Comparison of ENCODE assay signal across 14 cellular contexts in genomic region chr2:64581018-64581417, GRCh38. TPM values are rescaled to one million over a fixed set of nuclear protein-coding genes. Genes with fewer than 3 reads are reported as not detected.
DNase-seq lines count a peak whose midpoint lies in the region; ATAC-seq, FAIRE-seq and TF ChIP-seq lines count a peak whose summit lies in the region.
"Had no signal": no experiment of that assay in that cellular context is flagged by ENCODE, and none has a peak within 500 bp of the region (broad histone marks: within the 10 kb centered on the region; RNA-seq: fewer than 3 reads in every experiment).

No MANE protein-coding gene starts in this region.

- no peaks in the 10 kb centered on the region for H3K4me1 ChIP-seq in suprapubic skin
- no peaks in the 10 kb centered on the region for H3K4me1 ChIP-seq in esophagus muscularis mucosa
- H3K4me1 ChIP-seq: A549 had no signal

- H3K27ac Mint-ChIP-seq in activated B cell treated with CpG ODN at 0.5 μM for 24 hours: peak overlapping the region; percentile 59
- peak overlapping the region; percentile 11 for H3K27ac Mint-ChIP-seq in stimulated activated naive B cell treated with anti-CD40 and anti-IgM and Interleukin-4, amounts not matched to agents 10 μg/mL and 1 μg/mL and 100 μg/mL, for 72 hours
- H3K27ac Mint-ChIP-seq: HFFc6 had no signal

- no peak overlapping the region for H3K4me3 Mint-ChIP-seq in activated B cell treated with CpG ODN at 0.5 μM for 24 hours
- no peak overlapping the region for H3K4me3 Mint-ChIP-seq in stimulated activated naive B cell treated with anti-CD40 and anti-IgM and Interleukin-4, amounts not matched to agents 10 μg/mL and 1 μg/mL and 100 μg/mL, for 72 hours
- H3K4me3 Mint-ChIP-seq: CD4-positive, alpha-beta memory T cell; HFFc6 had no signal

- peaks cover 74% of the 10 kb centered on the region for H3K36me3 Mint-ChIP-seq in activated B cell treated with CpG ODN at 0.5 μM for 24 hours (ENCODE audit: low read depth)
- H3K36me3 Mint-ChIP-seq in stimulated activated naive B cell treated with anti-CD40 and anti-IgM and Interleukin-4, amounts not matched to agents 10 μg/mL and 1 μg/mL and 100 μg/mL, for 72 hours: peaks cover 9 to 20% of the 10 kb centered on the region in 2 donors

- peak; percentile 18 for FAIRE-seq in GM18507 (lab: Jason Lieb, UNC)
- FAIRE-seq: A549 had no signal

- H3K9me3 Mint-ChIP-seq in activated B cell treated with CpG ODN at 0.5 μM for 24 hours: no peaks in the 10 kb centered on the region
- no peaks in the 10 kb centered on the region for H3K9me3 Mint-ChIP-seq in stimulated activated naive B cell treated with anti-CD40 and anti-IgM and Interleukin-4, amounts not matched to agents 10 μg/mL and 1 μg/mL and 100 μg/mL, for 72 hours
- H3K9me3 Mint-ChIP-seq: CD4-positive, alpha-beta memory T cell; HFFc6 had no signal

- peaks cover 10% of the 10 kb centered on the region for H3K4me1 Mint-ChIP-seq in activated B cell treated with CpG ODN at 0.5 μM for 24 hours
- peaks cover 0 to 2% of the 10 kb centered on the region in 2 donors for H3K4me1 Mint-ChIP-seq in stimulated activated naive B cell treated with anti-CD40 and anti-IgM and Interleukin-4, amounts not matched to agents 10 μg/mL and 1 μg/mL and 100 μg/mL, for 72 hours

- H3K4me3 ChIP-seq in suprapubic skin (no peak overlapping the region), esophagus muscularis mucosa (no peak overlapping the region)
- H3K4me3 ChIP-seq: A549 had no signal

- ATAC-seq in activated B cell treated with CpG ODN at 0.5 μM for 24 hours (ENCODE audit: low read depth): no peak
- no peak for ATAC-seq in stimulated activated naive B cell treated with anti-CD40 and anti-IgM and Interleukin-4, amounts not matched to agents 10 μg/mL and 1 μg/mL and 100 μg/mL, for 72 hours (replicated peaks)
- ATAC-seq: A549 had no signal

- H3K9me3 ChIP-seq in suprapubic skin (no peaks in the 10 kb centered on the region), esophagus muscularis mucosa (no peaks in the 10 kb centered on the region)
- H3K9me3 ChIP-seq: A549, BE2C had no signal

- no peak for TF ChIP-seq POLR2A in suprapubic skin (IDR thresholded peaks at IDR 0.05)
- no peak for TF ChIP-seq POLR2A in esophagus muscularis mucosa (IDR thresholded peaks at IDR 0.05; ENCODE audit: low read depth)

- CTCF ChIA-PET in activated B cell treated with CpG ODN at 0.5 μM for 24 hours (lab: Charles Lee): no interaction called here

- DNase-seq in GM18507 (ENCODE audit: extremely low spot score, insufficient read length, low read depth) (no peak), NCI-H1930 (lab: John Stamatoyannopoulos, UW) (peak; percentile 6 to 36), activated B cell treated with CpG ODN at 0.5 μM for 24 hours (no peak), suprapubic skin (ENCODE audit: low spot score in 2 of 2) (no peak), esophagus muscularis mucosa (ENCODE audit: extremely low spot score) (no peak)
- no peak for DNase-seq in stimulated activated naive B cell treated with anti-CD40 and anti-IgM and Interleukin-4, amounts not matched to agents 10 μg/mL and 1 μg/mL and 100 μg/mL, for 72 hours
- DNase-seq: BE2C; CD4-positive, alpha-beta memory T cell; DND-41; GF-D8; HCEC 1CT; HFFc6 had no signal

- peaks cover 49% of the 10 kb centered on the region for H3K36me3 ChIP-seq in suprapubic skin
- H3K36me3 ChIP-seq in esophagus muscularis mucosa: peaks cover 11 to 67% (median 32%) of the 10 kb centered on the region in 4 donors
- H3K36me3 ChIP-seq: BE2C had no signal

- 94% methylated on average over 2 of the region's 2 CpGs for WGBS in suprapubic skin
- WGBS in esophagus muscularis mucosa: 97% methylated on average over 2 of the region's 2 CpGs

- TF ChIP-seq EP300 in suprapubic skin (IDR thresholded peaks at IDR 0.05) (no peak), esophagus muscularis mucosa (IDR thresholded peaks at IDR 0.05) (no peak)

- H3K27me3 Mint-ChIP-seq in activated B cell treated with CpG ODN at 0.5 μM for 24 hours: no peaks in the 10 kb centered on the region
- no peaks in the 10 kb centered on the region for H3K27me3 Mint-ChIP-seq in stimulated activated naive B cell treated with anti-CD40 and anti-IgM and Interleukin-4, amounts not matched to agents 10 μg/mL and 1 μg/mL and 100 μg/mL, for 72 hours
- H3K27me3 Mint-ChIP-seq: CD4-positive, alpha-beta memory T cell had no signal

- H3K27me3 ChIP-seq in suprapubic skin: no peaks in the 10 kb centered on the region
- no peaks in the 10 kb centered on the region for H3K27me3 ChIP-seq in esophagus muscularis mucosa
- H3K27me3 ChIP-seq: BE2C had no signal

- TF ChIP-seq CTCF in activated B cell treated with CpG ODN at 0.5 μM for 24 hours (IDR thresholded peaks at IDR 0.05) (no peak), suprapubic skin (IDR thresholded peaks at IDR 0.05) (no peak), esophagus muscularis mucosa (IDR thresholded peaks at IDR 0.05) (no peak)

- POLR2A ChIA-PET in activated B cell treated with CpG ODN at 0.5 μM for 24 hours (lab: Charles Lee): interaction anchor here (0.6 to 2.6 kb wide), 3 partner anchors 10 to 71 kb away, joined by 3 to 12 read pairs (median 6); partner anchors contain the start of gene AFTPH

- H3K27ac ChIP-seq in suprapubic skin: no peak overlapping the region
- no peak overlapping the region for H3K27ac ChIP-seq in esophagus muscularis mucosa (replicated peaks in 1 of 4)
- H3K27ac ChIP-seq: A549, C4-2B had no signal

- intact Hi-C loops in activated B cell treated with CpG ODN at 0.5 μM for 24 hours (cut with micrococcal nuclease) (loop anchor here (10.0 kb wide), 1 partner anchor 994 kb away; no protein-coding TSS in a partner anchor), esophagus muscularis mucosa (cut with DNase I) (loop anchor here (10.0 kb wide), 1 partner anchor 994 kb away; no protein-coding TSS in a partner anchor)

RNA-seq across cellular contexts. Expression of gene AFTPH, which starts 56.9 kb away (rescaled TPM):
- total RNA-seq in activated B cell treated with CpG ODN at 0.5 μM for 24 hours (76.2 and 81.3 TPM in 2 replicates), suprapubic skin (10 to 100 TPM; 49.1 to 64.3 (median 57.1) TPM), esophagus muscularis mucosa (10 to 100 TPM; 27.5 to 36.1 (median 35.7) TPM)

Comparison
In these comparisons a context has a peak if more than half of its experiments do, and no peak if none do; other contexts are left out.
1. DNase-seq: peak in NCI-H1930 (2 of 2); none in GM18507 (single experiment), activated B cell treated with CpG ODN at 0.5 μM for 24 hours (single experiment), stimulated activated naive B cell treated with anti-CD40 and anti-IgM and Interleukin-4, amounts not matched to agents 10 μg/mL and 1 μg/mL and 100 μg/mL, for 72 hours (single experiment), suprapubic skin (0 of 2) and esophagus muscularis mucosa (single experiment).